In the genomic region with DNA sequence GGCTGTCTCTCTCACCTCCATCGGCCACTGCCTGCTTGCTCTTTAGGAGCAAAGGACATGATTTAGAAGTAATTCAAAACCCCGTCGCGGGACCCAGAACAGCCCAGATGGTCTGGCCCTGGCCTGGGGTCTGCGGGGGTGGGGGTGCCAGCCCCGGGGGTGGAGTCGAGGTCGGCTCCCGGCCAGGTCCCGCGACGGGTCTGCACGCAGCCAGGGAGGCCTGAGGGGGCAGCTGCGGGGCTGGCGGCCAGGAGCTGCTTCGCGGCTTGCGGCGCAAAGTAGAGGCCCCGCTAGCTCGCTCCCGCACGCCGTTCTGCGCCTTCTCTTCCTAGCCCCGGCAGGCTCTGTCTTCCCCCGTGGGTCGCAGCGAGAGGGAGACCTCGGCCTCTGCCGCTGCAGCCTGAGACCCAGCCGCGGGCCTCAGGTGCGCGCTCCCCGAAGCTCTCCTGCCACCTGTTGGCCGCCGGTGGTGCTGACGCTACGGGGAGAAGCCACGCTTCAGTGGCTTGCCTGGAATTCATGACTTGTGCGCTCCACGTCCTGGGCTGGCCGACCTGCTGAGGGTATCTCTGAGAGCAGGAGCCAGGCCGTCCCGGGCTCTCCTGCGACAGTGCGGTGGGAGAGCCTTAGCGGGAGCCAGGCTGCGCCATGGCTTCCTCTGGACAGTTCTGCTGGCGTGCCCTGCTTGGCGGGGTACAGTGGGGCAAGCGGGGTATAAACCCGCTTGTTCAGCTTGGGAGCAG, we compare ENCODE assay signal across 8 cellular contexts.
DNase-seq lines count a peak whose midpoint lies in the region; ATAC-seq and TF ChIP-seq lines count a peak whose summit lies in the region.

No MANE protein-coding gene starts in this region.

- H3K4me1 ChIP-seq in Karpas-422 (ENCODE audit: low read length) (peaks cover 63% of the 10 kb centered on the region), transverse colon (peaks cover 3 to 11% (median 5%) of the 10 kb centered on the region in 4 donors)

- peak overlapping the region; percentile 68 for H3K4me2 ChIP-seq in Karpas-422 (ENCODE audit: low read depth, low read length, poor library complexity, severe bottlenecking)

- in situ Hi-C loops in transverse colon (cut with MboI; ENCODE audit: low pct_ligation_motif_present in 1 of 4, low pct_unique_long_range_greater_than_20kb in 1 of 4, low sequenced_read_pairs in 3 of 4), result loop anchor here in 1 of 4 donors (25.0 kb wide), 1 partner anchor 154 kb away; the partner anchor contains the start of gene PITX1

- H3K9me3 ChIP-seq in Karpas-422 (ENCODE audit: low read length) (no peaks in the 10 kb centered on the region), SK-N-MC (ENCODE audit: low read depth, low read length) (no peaks in the 10 kb centered on the region), transverse colon (no peaks in the 10 kb centered on the region)

- WGBS in transverse colon (ENCODE audit: low coverage in 1 of 2), 2 donors, result 4% methylated on average over 25 of the region's 54 CpGs; no CpG with 5 or more reads in 1 of the 2 donors

- no peak for TF ChIP-seq EP300 in transverse colon (IDR thresholded peaks at IDR 0.05; ENCODE audit: low read depth)

- ATAC-seq in GM21526 (IDR thresholded peaks at IDR 0.05; ENCODE audit: low FRiP score, unreplicated experiment) (peak; percentile 89), Right ventricle myocardium superior (ENCODE audit: poor library complexity) (peak; percentile 96)

- H3K36me3 Mint-ChIP-seq in activated naive CD4-positive, alpha-beta T cell treated with anti-CD3 and anti-CD28 coated beads, Interleukin-2, amount 50 U/mL, for 24 hours, result no peaks in the 10 kb centered on the region

- TF ChIP-seq CTCF in transverse colon (IDR thresholded peaks at IDR 0.05), result peak; percentile 84 to 94 (median 92)

- peaks cover 7% of the 10 kb centered on the region for H3K27me3 Mint-ChIP-seq in activated naive CD4-positive, alpha-beta T cell treated with anti-CD3 and anti-CD28 coated beads, Interleukin-2, amount 50 U/mL, for 24 hours

- H2AFZ ChIP-seq in Karpas-422 (ENCODE audit: low read length), result peak overlapping the region; percentile 63; the same call in 1 of the 2 replicates

- H3K9me3 Mint-ChIP-seq in activated naive CD4-positive, alpha-beta T cell treated with anti-CD3 and anti-CD28 coated beads, Interleukin-2, amount 50 U/mL, for 24 hours, result no peaks in the 10 kb centered on the region

- H3K4me3 Mint-ChIP-seq in activated naive CD4-positive, alpha-beta T cell treated with anti-CD3 and anti-CD28 coated beads, Interleukin-2, amount 50 U/mL, for 24 hours, result peak overlapping the region; percentile 79

- DNase-seq in DMS 273 treated with DMSO at 0.1 percent for 48 hours (lab: John Stamatoyannopoulos, UW), result peak; percentile 48
- DNase-seq in Karpas-422, result peak; percentile 90
- no peak for DNase-seq in SK-N-MC (ENCODE audit: low read depth, low spot score)
- DNase-seq in Right ventricle myocardium superior, result peak; percentile 81
- DNase-seq in pons (ENCODE audit: low spot score), result peak; percentile 36
- peak; percentile 81 for DNase-seq in transverse colon

- no peaks in the 10 kb centered on the region for H3K9me2 ChIP-seq in Karpas-422 (replicated peaks; ENCODE audit: insufficient read depth, low read length)

- no peaks in the 10 kb centered on the region for H3K36me3 ChIP-seq in Karpas-422 (ENCODE audit: insufficient read depth, low read length)
- no peaks in the 10 kb centered on the region for H3K36me3 ChIP-seq in SK-N-MC (ENCODE audit: insufficient read depth, low read length)
- H3K36me3 ChIP-seq in transverse colon, result no peaks in the 10 kb centered on the region

- H3K9ac ChIP-seq in Karpas-422 (ENCODE audit: low read length) (peak overlapping the region; percentile 58), SK-N-MC (ENCODE audit: insufficient read length) (no peak overlapping the region)

- no peaks in the 10 kb centered on the region for H4K20me1 ChIP-seq in Karpas-422 (ENCODE audit: insufficient read depth, low read depth, low read length)

- no peak for TF ChIP-seq POLR2A in transverse colon (IDR thresholded peaks at IDR 0.05)

- 0 out of 2 replicates have a peak, but pooled peaks cover 2% of the 10 kb centered on the region for H3K79me2 ChIP-seq in Karpas-422 (ENCODE audit: low read length)

- peak overlapping the region; percentile 95; the same call in 1 of the 2 replicates for H3K27ac ChIP-seq in Karpas-422 (ENCODE audit: low read length)
- H3K27ac ChIP-seq in SK-N-MC, result no peak overlapping the region
- H3K27ac ChIP-seq in transverse colon, result peak overlapping the region; percentile 22 to 48 (median 32)

- H3K27ac Mint-ChIP-seq in activated naive CD4-positive, alpha-beta T cell treated with anti-CD3 and anti-CD28 coated beads, Interleukin-2, amount 50 U/mL, for 24 hours, result no peak overlapping the region

- H3K4me1 Mint-ChIP-seq in activated naive CD4-positive, alpha-beta T cell treated with anti-CD3 and anti-CD28 coated beads, Interleukin-2, amount 50 U/mL, for 24 hours, result peaks cover 1% of the 10 kb centered on the region

- intact Hi-C loops in Right ventricle myocardium superior (cut with DNase I) (loop anchor here (10.0 kb wide), 2 partner anchors 136 to 276 kb away; no protein-coding TSS in a partner anchor), transverse colon (cut with DNase I; ENCODE audit: low total_unique reads) (no loop called here)

- no peaks in the 10 kb centered on the region for H3K27me3 ChIP-seq in Karpas-422 (ENCODE audit: low read length)
- peaks cover 61% of the 10 kb centered on the region for H3K27me3 ChIP-seq in transverse colon

- H3K4me3 ChIP-seq in Karpas-422 (ENCODE audit: low read length) (peak overlapping the region; percentile 55; the same call in 1 of the 2 replicates), SK-N-MC (peak overlapping the region; percentile 68), transverse colon (peak overlapping the region; percentile 25 to 54 (median 34))
